ENCODE assay signal across 31 cellular contexts in genomic region chr12:124805050-124805449, GRCh38.
"Had no signal": no experiment of that assay in that cellular context is flagged by ENCODE, and none has a peak within 500 bp of the region (broad histone marks: within the 10 kb centered on the region; RNA-seq: fewer than 3 reads in every experiment).

No MANE protein-coding gene starts in this region.

- H3K9me3 ChIP-seq: body of pancreas, colonic mucosa, gastrocnemius medialis, left lung, pancreas, prostate gland, sigmoid colon, suprapubic skin, tibial nerve had no signal

- H3K27me3 ChIP-seq: body of pancreas, colonic mucosa, dorsolateral prefrontal cortex, gastrocnemius medialis, left lung, pancreas, sigmoid colon, suprapubic skin, tibial nerve had no signal

- H3K27ac ChIP-seq: colonic mucosa, suprapubic skin had no signal

- H3K4me1 Mint-ChIP-seq: activated CD8-positive, alpha-beta memory T cell treated with anti-CD3 and anti-CD28 coated beads, Interleukin-2, amount 10 ng/mL, durations not matched to agents 7 days and 5 days; activated naive CD4-positive, alpha-beta T cell treated with anti-CD3 and anti-CD28 coated beads, Interleukin-2, amount 50 U/mL, for 24 hours; stimulated activated naive CD8-positive, alpha-beta T cell treated with anti-CD3 and anti-CD28 coated beads, Interleukin-15, amount 100 ng/mL, for 72 hours had no signal

- H3K4me3 ChIP-seq: body of pancreas, colonic mucosa, dorsolateral prefrontal cortex, gastrocnemius medialis, left lung, pancreas, prostate gland, sigmoid colon, suprapubic skin, tibial nerve had no signal

- H3K9me3 Mint-ChIP-seq: activated naive CD4-positive, alpha-beta T cell treated with anti-CD3 and anti-CD28 coated beads, Interleukin-2, amount 50 U/mL, for 24 hours; activated T-helper 2 cell treated with anti-CD3 and anti-CD28 coated beads, Interferon-gamma antibody, Interleukin-2, Interleukin-4, amounts not matched to agents 10 μg/mL and 5 μg/mL and 100 μg/mL, durations not matched to agents 14 hours and 24 hours and 36 hours; naive thymus-derived CD4-positive, alpha-beta T cell; stimulated activated memory B cell treated with anti-CD40 and anti-IgM and Interleukin-4, amounts not matched to agents 10 μg/mL and 1 μg/mL and 100 μg/mL, for 72 hours; stimulated activated naive CD8-positive, alpha-beta T cell treated with anti-CD3 and anti-CD28 coated beads, Interleukin-15, amount 100 ng/mL, for 72 hours; T-helper 1 cell treated with Interleukin-12 subunit alpha and Interleukin-12 subunit beta and Interleukin-4 antibody, amounts not matched to agents 30 μg/mL and 1 μg/mL, for 36 hours; WTC11 had no signal

- H3K36me3 ChIP-seq: colonic mucosa, gastrocnemius medialis, pancreas, prostate gland, suprapubic skin had no signal

- DNase-seq: activated CD4-positive, alpha-beta T cell treated with anti-CD3 and anti-CD28 coated beads for 1 hour; activated CD4-positive, alpha-beta T cell treated with anti-CD3 and anti-CD28 coated beads, Interleukin-2, amount 50 U/mL, for 1 hour; activated CD8-positive, alpha-beta memory T cell treated with anti-CD3 and anti-CD28 coated beads, Interleukin-2, amount 10 ng/mL, durations not matched to agents 7 days and 5 days; activated CD8-positive, alpha-beta T cell treated with anti-CD3 and anti-CD28 coated beads, Interleukin-2, amount 10 ng/mL, durations not matched to agents 7 days and 5 days; activated T-cell treated with anti-CD3 and anti-CD28 coated beads, Interleukin-2, amount 50 U/mL, for 48 hours; aorta; body of pancreas; cerebellar nuclear complex; colonic mucosa; dorsolateral prefrontal cortex; effector memory CD4-positive, alpha-beta T cell; gastrocnemius medialis; glutamatergic neuron; mammary epithelial cell; naive thymus-derived CD4-positive, alpha-beta T cell; pancreas; retina; sigmoid colon; stimulated activated CD4-positive, alpha-beta T cell treated with anti-CD3 and anti-CD28 coated beads, Interleukin-4, amount 100 ng/mL, for 24 hours; stimulated activated naive CD8-positive, alpha-beta T cell treated with anti-CD3 and anti-CD28 coated beads, Interleukin-15, amount 100 ng/mL, for 72 hours; SW 1271; T1000 had no signal

- H3K4me1 ChIP-seq: colonic mucosa, left lung, pancreas, prostate gland had no signal

- H3K27me3 Mint-ChIP-seq: activated CD8-positive, alpha-beta memory T cell treated with anti-CD3 and anti-CD28 coated beads, Interleukin-2, amount 10 ng/mL, durations not matched to agents 7 days and 5 days; activated naive CD4-positive, alpha-beta T cell treated with anti-CD3 and anti-CD28 coated beads, Interleukin-2, amount 50 U/mL, for 24 hours; naive thymus-derived CD4-positive, alpha-beta T cell; stimulated activated memory B cell treated with anti-CD40 and anti-IgM and Interleukin-4, amounts not matched to agents 10 μg/mL and 1 μg/mL and 100 μg/mL, for 72 hours; stimulated activated naive CD8-positive, alpha-beta T cell treated with anti-CD3 and anti-CD28 coated beads, Interleukin-15, amount 100 ng/mL, for 72 hours had no signal

- ATAC-seq: activated CD8-positive, alpha-beta memory T cell treated with anti-CD3 and anti-CD28 coated beads, Interleukin-2, amount 10 ng/mL, durations not matched to agents 7 days and 5 days; activated CD8-positive, alpha-beta T cell treated with anti-CD3 and anti-CD28 coated beads, Interleukin-2, amount 10 ng/mL, durations not matched to agents 7 days and 5 days; naive thymus-derived CD4-positive, alpha-beta T cell; stimulated activated memory B cell treated with anti-CD40 and anti-IgM and Interleukin-4, amounts not matched to agents 10 μg/mL and 1 μg/mL and 100 μg/mL, for 72 hours; stimulated activated naive CD8-positive, alpha-beta T cell treated with anti-CD3 and anti-CD28 coated beads, Interleukin-15, amount 100 ng/mL, for 72 hours; WTC11 had no signal

- H3K4me3 Mint-ChIP-seq: activated CD8-positive, alpha-beta memory T cell treated with anti-CD3 and anti-CD28 coated beads, Interleukin-2, amount 10 ng/mL, durations not matched to agents 7 days and 5 days; activated CD8-positive, alpha-beta T cell treated with anti-CD3 and anti-CD28 coated beads, Interleukin-2, amount 10 ng/mL, durations not matched to agents 7 days and 5 days; activated naive CD4-positive, alpha-beta T cell treated with anti-CD3 and anti-CD28 coated beads, Interleukin-2, amount 50 U/mL, for 24 hours; naive thymus-derived CD4-positive, alpha-beta T cell; stimulated activated memory B cell treated with anti-CD40 and anti-IgM and Interleukin-4, amounts not matched to agents 10 μg/mL and 1 μg/mL and 100 μg/mL, for 72 hours; stimulated activated naive CD8-positive, alpha-beta T cell treated with anti-CD3 and anti-CD28 coated beads, Interleukin-15, amount 100 ng/mL, for 72 hours; T-helper 1 cell treated with Interleukin-12 subunit alpha and Interleukin-12 subunit beta and Interleukin-4 antibody, amounts not matched to agents 30 μg/mL and 1 μg/mL, for 36 hours; WTC11 had no signal

- H3K27ac Mint-ChIP-seq: activated CD8-positive, alpha-beta memory T cell treated with anti-CD3 and anti-CD28 coated beads, Interleukin-2, amount 10 ng/mL, durations not matched to agents 7 days and 5 days; activated CD8-positive, alpha-beta T cell treated with anti-CD3 and anti-CD28 coated beads, Interleukin-2, amount 10 ng/mL, durations not matched to agents 7 days and 5 days; activated naive CD4-positive, alpha-beta T cell treated with anti-CD3 and anti-CD28 coated beads, Interleukin-2, amount 50 U/mL, for 24 hours; activated T-helper 2 cell treated with anti-CD3 and anti-CD28 coated beads, Interferon-gamma antibody, Interleukin-2, Interleukin-4, amounts not matched to agents 10 μg/mL and 5 μg/mL and 100 μg/mL, durations not matched to agents 14 hours and 24 hours and 36 hours; naive thymus-derived CD4-positive, alpha-beta T cell; stimulated activated memory B cell treated with anti-CD40 and anti-IgM and Interleukin-4, amounts not matched to agents 10 μg/mL and 1 μg/mL and 100 μg/mL, for 72 hours; stimulated activated naive CD8-positive, alpha-beta T cell treated with anti-CD3 and anti-CD28 coated beads, Interleukin-15, amount 100 ng/mL, for 72 hours; T-helper 1 cell treated with Interleukin-12 subunit alpha and Interleukin-12 subunit beta and Interleukin-4 antibody, amounts not matched to agents 30 μg/mL and 1 μg/mL, for 36 hours; WTC11 had no signal
